Comparison of ENCODE assay signal across 15 cellular contexts in genomic region chr10:72241853-72242252, GRCh38. TPM values are rescaled to one million over a fixed set of nuclear protein-coding genes. Genes with fewer than 3 reads are reported as not detected.
DNase-seq lines count a peak whose midpoint lies in the region; ATAC-seq and TF ChIP-seq lines count a peak whose summit lies in the region.
"Had no signal": no experiment of that assay in that cellular context is flagged by ENCODE, and none has a peak within 500 bp of the region (broad histone marks: within the 10 kb centered on the region; RNA-seq: fewer than 3 reads in every experiment).

No MANE protein-coding gene starts in this region.

- peaks cover 59% of the 10 kb centered on the region for H3K4me1 Mint-ChIP-seq in activated naive CD4-positive, alpha-beta T cell treated with anti-CD3 and anti-CD28 coated beads for 36 hours (ENCODE audit: low read depth)
- peaks cover 41% of the 10 kb centered on the region for H3K4me1 Mint-ChIP-seq in neural crest cell
- peaks cover 40 to 44% of the 10 kb centered on the region in 2 donors for H3K4me1 Mint-ChIP-seq in effector memory CD8-positive, alpha-beta T cell (ENCODE audit: low read depth in 2 of 2)

- no peak for DNase-seq in activated naive CD4-positive, alpha-beta T cell treated with anti-CD3 and anti-CD28 coated beads for 36 hours
- no peak for DNase-seq in activated naive CD4-positive, alpha-beta T cell treated with Interleukin-2 at 50 U/mL for 16 hours
- DNase-seq in breast epithelium (ENCODE audit: low spot score in 2 of 2) (no peak), neural crest cell (ENCODE audit: low read depth, low spot score) (no peak), tibial artery (no peak), NCI-H146 treated with DMSO at 0.1 percent for 48 hours (lab: John Stamatoyannopoulos, UW; ENCODE audit: unreplicated experiment) (no peak)
- DNase-seq in effector memory CD8-positive, alpha-beta T cell: no peak
- DNase-seq: activated T-cell treated with anti-CD3 and anti-CD28 coated beads for 4 hours; CD8-positive, alpha-beta T cell; NCI-H1436 treated with DMSO at 0.1 percent for 48 hours; NCI-H510A; OCI-M1 had no signal

- H3K27me3 Mint-ChIP-seq in activated naive CD4-positive, alpha-beta T cell treated with anti-CD3 and anti-CD28 coated beads for 36 hours (ENCODE audit: low read depth): no peaks in the 10 kb centered on the region
- no peaks in the 10 kb centered on the region for H3K27me3 Mint-ChIP-seq in neural crest cell (ENCODE audit: low read depth)
- H3K27me3 Mint-ChIP-seq in effector memory CD8-positive, alpha-beta T cell: no peaks in the 10 kb centered on the region

- peak overlapping the region; percentile 66 to 77 for H3K27ac ChIP-seq in breast epithelium
- peak overlapping the region; percentile 85 to 91 for H3K27ac ChIP-seq in tibial artery
- H3K27ac ChIP-seq: VCaP had no signal

- H3K36me3 Mint-ChIP-seq in activated naive CD4-positive, alpha-beta T cell treated with anti-CD3 and anti-CD28 coated beads for 36 hours (ENCODE audit: low read depth): peaks cover 4% of the 10 kb centered on the region
- H3K36me3 Mint-ChIP-seq in neural crest cell (ENCODE audit: low read depth): no peaks in the 10 kb centered on the region
- H3K36me3 Mint-ChIP-seq in effector memory CD8-positive, alpha-beta T cell (ENCODE audit: insufficient read depth): peaks cover 2% of the 10 kb centered on the region

- H3K9me3 Mint-ChIP-seq in activated naive CD4-positive, alpha-beta T cell treated with anti-CD3 and anti-CD28 coated beads for 36 hours: no peaks in the 10 kb centered on the region
- H3K9me3 Mint-ChIP-seq in neural crest cell: no peaks in the 10 kb centered on the region
- H3K9me3 Mint-ChIP-seq in effector memory CD8-positive, alpha-beta T cell: no peaks in the 10 kb centered on the region
- H3K9me3 Mint-ChIP-seq: CD8-positive, alpha-beta T cell had no signal

- H3K36me3 ChIP-seq in breast epithelium: no peaks in the 10 kb centered on the region
- H3K36me3 ChIP-seq in tibial artery: peaks cover 4 to 18% (median 6%) of the 10 kb centered on the region in 3 donors

- CTCF ChIA-PET in activated naive CD4-positive, alpha-beta T cell treated with anti-CD3 and anti-CD28 coated beads for 36 hours (lab: Charles Lee): no interaction called here

- intact Hi-C loops in activated naive CD4-positive, alpha-beta T cell treated with anti-CD3 and anti-CD28 coated beads for 36 hours (cut with micrococcal nuclease): no loop called here
- intact Hi-C loops in breast epithelium (cut with DNase I; ENCODE audit: low total_unique reads): no loop called here
- intact Hi-C loops in tibial artery (cut with DNase I; ENCODE audit: low total_unique reads): loop anchor here (10.0 kb wide), 1 partner anchor 257 kb away; no protein-coding TSS in a partner anchor

- H3K4me3 Mint-ChIP-seq in activated naive CD4-positive, alpha-beta T cell treated with anti-CD3 and anti-CD28 coated beads for 36 hours: no peak overlapping the region
- no peak overlapping the region for H3K4me3 Mint-ChIP-seq in neural crest cell
- H3K4me3 Mint-ChIP-seq in effector memory CD8-positive, alpha-beta T cell: no peak overlapping the region
- H3K4me3 Mint-ChIP-seq: CD8-positive, alpha-beta T cell had no signal

- no peak overlapping the region for H3K4me3 ChIP-seq in breast epithelium
- H3K4me3 ChIP-seq in tibial artery: no peak overlapping the region
- H3K4me3 ChIP-seq: GM12878 had no signal

- no peak for TF ChIP-seq POLR2A in breast epithelium (IDR thresholded peaks at IDR 0.05)

- no peak for TF ChIP-seq CTCF in breast epithelium (IDR thresholded peaks at IDR 0.05)
- TF ChIP-seq CTCF in neural crest cell (conservative IDR thresholded peaks at IDR 0.05): no peak
- no peak for TF ChIP-seq CTCF in tibial artery (IDR thresholded peaks at IDR 0.05)

- H3K4me1 ChIP-seq in breast epithelium: peaks cover 3 to 39% of the 10 kb centered on the region in 2 donors
- H3K4me1 ChIP-seq in tibial artery: peaks cover 0 to 57% (median 52%) of the 10 kb centered on the region in 4 donors

- no peak for ATAC-seq in HG03442 (IDR thresholded peaks at IDR 0.05; ENCODE audit: unreplicated experiment)
- ATAC-seq in effector memory CD8-positive, alpha-beta T cell (replicated peaks): no peak
- ATAC-seq: CD8-positive, alpha-beta T cell; GM12878 had no signal

- H3K9me3 ChIP-seq in breast epithelium: no peaks in the 10 kb centered on the region
- no peaks in the 10 kb centered on the region for H3K9me3 ChIP-seq in tibial artery

- no peaks in the 10 kb centered on the region for H3K27me3 ChIP-seq in breast epithelium
- H3K27me3 ChIP-seq in tibial artery: no peaks in the 10 kb centered on the region

- peak overlapping the region; percentile 47 for H3K27ac Mint-ChIP-seq in activated naive CD4-positive, alpha-beta T cell treated with anti-CD3 and anti-CD28 coated beads for 36 hours
- H3K27ac Mint-ChIP-seq in neural crest cell (ENCODE audit: unreplicated experiment): peak overlapping the region; percentile 87
- H3K27ac Mint-ChIP-seq in effector memory CD8-positive, alpha-beta T cell: peak overlapping the region in 1 of 2 donors; percentile 86
- H3K27ac Mint-ChIP-seq: CD8-positive, alpha-beta T cell had no signal

RNA-seq across cellular contexts. Expression of gene ASCC1, which starts 25.8 kb away (rescaled TPM):
- total RNA-seq in activated naive CD4-positive, alpha-beta T cell treated with anti-CD3 and anti-CD28 coated beads for 36 hours: 10 to 100 TPM; 61.6 to 68.5 TPM
- total RNA-seq in breast epithelium (10 to 100 TPM; 28.5 to 42.9 (median 29.6) TPM), neural crest cell (31.5 and 35.6 TPM in 2 replicates)

RNA-seq across cellular contexts. Expression of gene ANAPC16, which starts 26.0 kb away (rescaled TPM):
- 100 to 1,000 TPM; 127 to 128 TPM for total RNA-seq in activated naive CD4-positive, alpha-beta T cell treated with anti-CD3 and anti-CD28 coated beads for 36 hours
- total RNA-seq in breast epithelium (100 to 1,000 TPM; 104 to 155 (median 112) TPM), neural crest cell (53.2 and 57.5 TPM in 2 replicates)

RNA-seq across cellular contexts. Expression of gene DDIT4, which starts 31.9 kb away (rescaled TPM):
- total RNA-seq in activated naive CD4-positive, alpha-beta T cell treated with anti-CD3 and anti-CD28 coated beads for 36 hours: 100 to 1,000 TPM; 684 to 689 TPM
- total RNA-seq in breast epithelium (100 to 1,000 TPM; 183 to 555 (median 341) TPM), neural crest cell (68.6 and 80.1 TPM in 2 replicates)
